15 cellular contexts compared by ENCODE assay signal in genomic region chr22:44586337-44586990, GRCh38.
DNase-seq lines count a peak whose midpoint lies in the region; ATAC-seq and TF ChIP-seq lines count a peak whose summit lies in the region.
"Had no signal": no experiment of that assay in that cellular context is flagged by ENCODE, and none has a peak within 500 bp of the region (broad histone marks: within the 10 kb centered on the region; RNA-seq: fewer than 3 reads in every experiment).

No MANE protein-coding gene starts in this region.

- peak overlapping the region in 3 of 8 donors; percentile 9 to 50 (median 34) for H3K4me3 Mint-ChIP-seq in CD4-positive, alpha-beta memory T cell

- H4K20me1 ChIP-seq in mammary epithelial cell (ENCODE audit: insufficient read depth, low read length), result no peaks in the 10 kb centered on the region

- H3K4me3 ChIP-seq in mammary epithelial cell (replicated peaks in 1 of 3; ENCODE audit: insufficient read depth in 1 of 3, low read depth in 2 of 3, low read length in 3 of 3) (no peak overlapping the region), parathyroid adenoma (ENCODE audit: low read depth, low read length) (peak overlapping the region; percentile 19)
- H3K4me3 ChIP-seq in CD4-positive, alpha-beta memory T cell (ENCODE audit: low read length in 2 of 2), result no peak overlapping the region
- H3K4me3 ChIP-seq: esophagus muscularis mucosa, skin epidermis, transverse colon had no signal

- DNase-seq in NCI-H1417 (lab: John Stamatoyannopoulos, UW), result peak; percentile 76 to 83 (median 83)
- no peak for DNase-seq in NCI-H1417 treated with DMSO at 0.1 percent for 48 hours (lab: John Stamatoyannopoulos, UW)
- peak; percentile 68 for DNase-seq in NCI-H2107 treated with DMSO at 0.1 percent for 48 hours (lab: John Stamatoyannopoulos, UW; ENCODE audit: unreplicated experiment)
- no peak for DNase-seq in mammary epithelial cell
- no peak for DNase-seq in NAMALWA (ENCODE audit: low spot score)
- DNase-seq in CD4-positive, alpha-beta memory T cell, result no peak
- DNase-seq: activated T-cell treated with anti-CD3 and anti-CD28 coated beads, Interleukin-2, amount 50 U/mL, for 1 hour; KBM-7; NCI-H524 treated with DMSO at 0.1 percent for 48 hours; transverse colon; WERI-Rb-1 had no signal

- 22% methylated on average over 9 of the region's 18 CpGs for WGBS in mammary epithelial cell (ENCODE audit: low coverage, missing lambda C conversion rate)

- H2AFZ ChIP-seq in mammary epithelial cell (ENCODE audit: low read depth, low read length), result peak overlapping the region; percentile 39
- H2AFZ ChIP-seq in parathyroid adenoma, result no peak overlapping the region

- intact Hi-C loops in mammary epithelial cell (cut with micrococcal nuclease), result no loop called here
- intact Hi-C loops in CD4-positive, alpha-beta memory T cell (cut with micrococcal nuclease), result no loop called here

- H3K36me3 ChIP-seq in mammary epithelial cell (ENCODE audit: insufficient read depth, low read length) (no peaks in the 10 kb centered on the region), parathyroid adenoma (ENCODE audit: control insufficient read depth, insufficient read depth, low read length) (no peaks in the 10 kb centered on the region)
- H3K36me3 ChIP-seq in CD4-positive, alpha-beta memory T cell (ENCODE audit: insufficient read depth, low read length), result no peaks in the 10 kb centered on the region
- H3K36me3 ChIP-seq: esophagus muscularis mucosa, transverse colon, WERI-Rb-1 had no signal

- H3K9ac ChIP-seq in mammary epithelial cell (ENCODE audit: insufficient read depth, low read length) (no peak overlapping the region), parathyroid adenoma (no peak overlapping the region)

- H3K79me2 ChIP-seq in mammary epithelial cell (ENCODE audit: insufficient read depth, low read length) (no peaks in the 10 kb centered on the region), parathyroid adenoma (no peaks in the 10 kb centered on the region)

- in situ Hi-C loops in mammary epithelial cell (cut with MboI; ENCODE audit: low sequenced_read_pairs in 2 of 2), result no loop called here

- H3K27ac ChIP-seq in mammary epithelial cell (ENCODE audit: insufficient read depth, low read depth, low read length) (no peak overlapping the region), parathyroid adenoma (no peak overlapping the region)
- no peak overlapping the region for H3K27ac ChIP-seq in CD4-positive, alpha-beta memory T cell (ENCODE audit: low read depth, low read length)
- H3K27ac ChIP-seq: esophagus muscularis mucosa, skin epidermis, transverse colon, WERI-Rb-1 had no signal

- POLR2A ChIA-PET in CD4-positive, alpha-beta memory T cell (lab: Charles Lee; ENCODE audit: partially characterized antibody), result no interaction called here

- peak overlapping the region; percentile 18 for H3K4me2 ChIP-seq in mammary epithelial cell (ENCODE audit: insufficient read depth, low read depth, low read length)
- peak overlapping the region; percentile 57 for H3K4me2 ChIP-seq in parathyroid adenoma (ENCODE audit: low read length)

- no peak for ATAC-seq in GM19395 (IDR thresholded peaks at IDR 0.05; ENCODE audit: unreplicated experiment)

- peaks cover 2 to 9% (median 6%) of the 10 kb centered on the region in 4 donors for H3K4me1 Mint-ChIP-seq in CD4-positive, alpha-beta memory T cell

- dilution Hi-C loops in mammary epithelial cell (cut with HindIII; ENCODE audit: low sequenced_read_pairs), result no loop called here

- H3K4me1 ChIP-seq in mammary epithelial cell (ENCODE audit: insufficient read depth, low read length) (no peaks in the 10 kb centered on the region), parathyroid adenoma (no peaks in the 10 kb centered on the region)
- no peaks in the 10 kb centered on the region for H3K4me1 ChIP-seq in CD4-positive, alpha-beta memory T cell (ENCODE audit: insufficient read depth, low read length)
- H3K4me1 ChIP-seq: transverse colon had no signal

- H3K27me3 Mint-ChIP-seq in CD4-positive, alpha-beta memory T cell, result peaks cover 16 to 35% of the 10 kb centered on the region in 2 donors

- no TSS peak for BruUV-seq in mammary epithelial cell (replicated peaks; lab: Mats Ljungman, UMichigan)

- H3K9me3 ChIP-seq in mammary epithelial cell (replicated peaks; ENCODE audit: insufficient read depth, low read length) (peaks cover 5% of the 10 kb centered on the region), parathyroid adenoma (ENCODE audit: control insufficient read depth, low read length) (no peaks in the 10 kb centered on the region)
- H3K9me3 ChIP-seq in CD4-positive, alpha-beta memory T cell (ENCODE audit: control insufficient read depth in 1 of 2, low read length in 2 of 2), result no peaks in the 10 kb centered on the region
- H3K9me3 ChIP-seq: transverse colon had no signal

- H3K9me3 Mint-ChIP-seq in CD4-positive, alpha-beta memory T cell, result peaks cover 0 to 6% (median 1%) of the 10 kb centered on the region in 8 donors

- TF ChIP-seq CTCF in mammary epithelial cell (conservative IDR thresholded peaks at IDR 0.05 in 1 of 2, IDR thresholded peaks at IDR 0.05 in 1 of 2; ENCODE audit: extremely low read depth in 1 of 2, insufficient read depth in 1 of 2, low read depth in 1 of 2, low read length in 2 of 2), result no peak
- no peak for TF ChIP-seq CTCF in parathyroid adenoma (IDR thresholded peaks at IDR 0.05)

- H3K27me3 ChIP-seq in mammary epithelial cell (ENCODE audit: insufficient read depth, low read length) (no peaks in the 10 kb centered on the region), parathyroid adenoma (ENCODE audit: control insufficient read depth, insufficient read depth, low read length) (peaks cover 3% of the 10 kb centered on the region)
- no peaks in the 10 kb centered on the region for H3K27me3 ChIP-seq in CD4-positive, alpha-beta memory T cell (ENCODE audit: insufficient read depth, low read length)

- CTCF ChIA-PET in mammary epithelial cell (lab: Charles Lee; ENCODE audit: low non-redundant PET), result no interaction called here
- CTCF ChIA-PET in CD4-positive, alpha-beta memory T cell (lab: Charles Lee; ENCODE audit: partially characterized antibody), result no interaction called here

- H3K27ac Mint-ChIP-seq in CD4-positive, alpha-beta memory T cell, result peak overlapping the region in 1 of 7 donors; percentile 92

- H3K36me3 Mint-ChIP-seq in CD4-positive, alpha-beta memory T cell, result no peaks in the 10 kb centered on the region

Comparison
In these comparisons a context has a peak if more than half of its experiments do, and no peak if none do; other contexts are left out.
1. DNase-seq: peak in NCI-H1417 (3 of 3) and NCI-H2107 treated with DMSO at 0.1 percent for 48 hours (single experiment); none in NCI-H1417 treated with DMSO at 0.1 percent for 48 hours (single experiment), mammary epithelial cell (single experiment), NAMALWA (single experiment) and CD4-positive, alpha-beta memory T cell (0 of 5).